In the genomic region with DNA sequence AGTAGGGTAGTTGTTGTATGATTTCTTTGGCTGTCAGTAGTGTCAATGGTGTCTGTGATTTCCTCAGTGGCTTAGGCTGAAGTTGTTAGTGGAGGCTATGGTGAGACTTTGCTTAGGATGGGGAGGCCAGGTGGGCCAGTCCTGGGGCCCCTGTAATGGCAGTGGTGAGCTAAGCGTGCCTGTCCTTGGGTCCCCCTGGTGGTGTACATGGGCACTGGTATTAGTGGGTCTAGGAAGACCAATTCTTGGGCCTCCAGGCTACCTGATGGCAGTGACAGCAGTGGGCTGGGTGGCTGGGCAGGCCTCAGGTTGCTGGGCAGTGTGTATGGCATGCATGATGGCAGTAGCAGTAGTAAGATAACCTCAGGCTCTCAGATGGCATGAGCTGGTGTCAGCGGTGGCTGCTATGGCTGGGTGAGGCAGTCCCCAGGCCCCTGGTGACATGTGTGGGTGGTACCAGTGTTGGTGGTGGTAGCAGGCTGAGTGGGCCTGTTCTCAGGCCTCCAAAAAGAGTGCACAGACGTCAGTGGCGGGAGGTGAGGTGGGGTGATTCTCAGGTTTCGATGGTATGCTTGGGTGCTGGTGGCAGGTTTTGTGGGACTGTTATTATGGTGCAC, we compare ENCODE assay signal across 12 cellular contexts.
DNase-seq lines count a peak whose midpoint lies in the region; ATAC-seq, FAIRE-seq and TF ChIP-seq lines count a peak whose summit lies in the region.
"Had no signal": no experiment of that assay in that cellular context is flagged by ENCODE, and none has a peak within 500 bp of the region (broad histone marks: within the 10 kb centered on the region; RNA-seq: fewer than 3 reads in every experiment).

No MANE protein-coding gene starts in this region.

- no peaks in the 10 kb centered on the region for H3K9me3 ChIP-seq in OCI-LY7 (ENCODE audit: low read length)
- no peaks in the 10 kb centered on the region for H3K9me3 ChIP-seq in keratinocyte (ENCODE audit: control insufficient read depth, low read depth, low read length)
- H3K9me3 ChIP-seq: body of pancreas had no signal

- H3K27ac Mint-ChIP-seq in activated naive CD4-positive, alpha-beta T cell treated with anti-CD3 and anti-CD28 coated beads, Interleukin-2, amount 10 ng/mL, durations not matched to agents 7 days and 5 days, result no peak overlapping the region

- peak; percentile 4 for DNase-seq in GM06990 (ENCODE audit: extremely low read depth, insufficient read length)
- peak; percentile 1 for DNase-seq in OCI-LY7 (ENCODE audit: low spot score)
- no peak for DNase-seq in keratinocyte (ENCODE audit: low read depth, low spot score)
- DNase-seq in activated naive CD4-positive, alpha-beta T cell treated with anti-CD3 and anti-CD28 coated beads, Interleukin-2, amount 10 ng/mL, durations not matched to agents 7 days and 5 days, result no peak
- DNase-seq in activated effector memory CD4-positive, alpha-beta T cell treated with Interleukin-2 at 50 U/mL for 16 hours, result no peak
- DNase-seq: body of pancreas, DMS153, NCI-H524, trophoblast cell had no signal

- no peak overlapping the region for H2AFZ ChIP-seq in OCI-LY7 (ENCODE audit: low read length)
- no peak overlapping the region for H2AFZ ChIP-seq in keratinocyte (ENCODE audit: control insufficient read depth, low read length)

- peaks cover 3% of the 10 kb centered on the region for H3K27me3 Mint-ChIP-seq in activated naive CD4-positive, alpha-beta T cell treated with anti-CD3 and anti-CD28 coated beads, Interleukin-2, amount 10 ng/mL, durations not matched to agents 7 days and 5 days

- CTCF ChIA-PET in OCI-LY7 (lab: Charles Lee; ENCODE audit: unreplicated experiment), result no interaction called here
- CTCF ChIA-PET in activated naive CD4-positive, alpha-beta T cell treated with anti-CD3 and anti-CD28 coated beads, Interleukin-2, amount 10 ng/mL, durations not matched to agents 7 days and 5 days (lab: Charles Lee), result interaction anchor here (1.3 kb wide), 1 partner anchor 512 kb away, joined by 3 read pairs; no protein-coding TSS in a partner anchor

- TF ChIP-seq CTCF in GM06990 (IDR thresholded peaks at IDR 0.05; ENCODE audit: insufficient read depth, low read length, poor library complexity, severe bottlenecking), result peak; percentile 28
- peak; percentile 39 for TF ChIP-seq CTCF in OCI-LY7 (conservative IDR thresholded peaks at IDR 0.05; ENCODE audit: low read length)
- peak in 2 of 3 experiments; percentile 13 to 27 for TF ChIP-seq CTCF in keratinocyte (optimal IDR thresholded peaks at IDR 0.05 in 1 of 3, IDR thresholded peaks at IDR 0.05 in 1 of 3, conservative IDR thresholded peaks at IDR 0.05 in 1 of 3; ENCODE audit: extremely low read depth in 1 of 3, insufficient read depth in 2 of 3, low read length in 3 of 3)

- intact Hi-C loops in OCI-LY7 (cut with micrococcal nuclease; ENCODE audit: unreplicated experiment), result no loop called here

- no peaks in the 10 kb centered on the region for H3K9me2 ChIP-seq in OCI-LY7 (ENCODE audit: insufficient read depth, low read length)

- H3K36me3 ChIP-seq in GM06990 (ENCODE audit: control insufficient read depth, insufficient read depth, low read length), result no peaks in the 10 kb centered on the region
- H3K36me3 ChIP-seq in OCI-LY7 (ENCODE audit: insufficient read depth, low read length), result no peaks in the 10 kb centered on the region
- H3K36me3 ChIP-seq in keratinocyte (ENCODE audit: control insufficient read depth in 2 of 2, extremely low read depth in 1 of 2, insufficient read depth in 2 of 2, low read length in 2 of 2), result no peaks in the 10 kb centered on the region

- no peaks in the 10 kb centered on the region for H3K9me3 Mint-ChIP-seq in activated naive CD4-positive, alpha-beta T cell treated with anti-CD3 and anti-CD28 coated beads, Interleukin-2, amount 10 ng/mL, durations not matched to agents 7 days and 5 days

- H3K27ac ChIP-seq in OCI-LY7 (ENCODE audit: low read depth, low read length, poor library complexity, severe bottlenecking) (no peak overlapping the region), keratinocyte (ENCODE audit: control insufficient read depth, insufficient read depth, low read length) (no peak overlapping the region)
- H3K27ac ChIP-seq: body of pancreas had no signal

- H3K4me1 ChIP-seq in OCI-LY7 (ENCODE audit: insufficient read depth, low read length, poor library complexity, severe bottlenecking), result no peaks in the 10 kb centered on the region
- no peaks in the 10 kb centered on the region for H3K4me1 ChIP-seq in keratinocyte (ENCODE audit: control insufficient read depth, extremely low read depth, insufficient read depth, low read length)
- H3K4me1 ChIP-seq: body of pancreas had no signal

- no peak for FAIRE-seq in keratinocyte (lab: Jason Lieb, UNC)

- H3K4me3 ChIP-seq in GM06990 (replicated peaks; ENCODE audit: low read depth, low read length) (no peak overlapping the region), OCI-LY7 (ENCODE audit: low read depth, low read length, poor library complexity, severe bottlenecking) (no peak overlapping the region), keratinocyte (ENCODE audit: control insufficient read depth in 2 of 3, extremely low read depth in 1 of 3, insufficient read depth in 2 of 3, low read depth in 1 of 3, low read length in 3 of 3) (no peak overlapping the region)
- H3K4me3 ChIP-seq: body of pancreas had no signal

- H3K4me3 Mint-ChIP-seq in activated naive CD4-positive, alpha-beta T cell treated with anti-CD3 and anti-CD28 coated beads, Interleukin-2, amount 10 ng/mL, durations not matched to agents 7 days and 5 days, result no peak overlapping the region

- no peaks in the 10 kb centered on the region for H4K20me1 ChIP-seq in OCI-LY7 (ENCODE audit: insufficient read depth, low read length)
- H4K20me1 ChIP-seq in keratinocyte (ENCODE audit: control insufficient read depth, extremely low read depth, insufficient read depth, low read length), result no peaks in the 10 kb centered on the region

- H3K27me3 ChIP-seq in GM06990 (replicated peaks; ENCODE audit: control insufficient read depth, insufficient read depth, low read length) (no peaks in the 10 kb centered on the region), keratinocyte (ENCODE audit: control insufficient read depth, extremely low read depth, insufficient read depth, low read length) (no peaks in the 10 kb centered on the region)
- H3K27me3 ChIP-seq: body of pancreas had no signal

- H3K4me2 ChIP-seq in OCI-LY7 (ENCODE audit: low read length) (no peak overlapping the region), keratinocyte (ENCODE audit: control insufficient read depth, extremely low read depth, insufficient read depth, low read depth, low read length) (no peak overlapping the region)

- H3K9me1 ChIP-seq in keratinocyte (ENCODE audit: control insufficient read depth, extremely low read depth, insufficient read depth, low read length), result no peaks in the 10 kb centered on the region

- peak; percentile 73 for ATAC-seq in GM21526 (IDR thresholded peaks at IDR 0.05; ENCODE audit: low FRiP score, unreplicated experiment)
- ATAC-seq in GM21381 (IDR thresholded peaks at IDR 0.05; ENCODE audit: unreplicated experiment), result no peak
- no peak for ATAC-seq in GM19035 (IDR thresholded peaks at IDR 0.05; ENCODE audit: unreplicated experiment)
- ATAC-seq: body of pancreas had no signal

- POLR2A ChIA-PET in OCI-LY7 (lab: Charles Lee), result no interaction called here

- dilution Hi-C loops in keratinocyte (cut with MboI; ENCODE audit: extremely low pct_ligation_motif_present, low sequenced_read_pairs), result no loop called here

- no peaks in the 10 kb centered on the region for H3K36me3 Mint-ChIP-seq in activated naive CD4-positive, alpha-beta T cell treated with anti-CD3 and anti-CD28 coated beads, Interleukin-2, amount 10 ng/mL, durations not matched to agents 7 days and 5 days

- H3K9ac ChIP-seq in keratinocyte (ENCODE audit: control insufficient read depth, extremely low read depth, insufficient read depth, low read length), result no peak overlapping the region

- H3K79me2 ChIP-seq in OCI-LY7 (ENCODE audit: insufficient read depth, low read depth, low read length), result no peaks in the 10 kb centered on the region
- H3K79me2 ChIP-seq in keratinocyte (ENCODE audit: control insufficient read depth, insufficient read depth, low read length), result no peaks in the 10 kb centered on the region

- no peaks in the 10 kb centered on the region for H3K4me1 Mint-ChIP-seq in activated naive CD4-positive, alpha-beta T cell treated with anti-CD3 and anti-CD28 coated beads, Interleukin-2, amount 10 ng/mL, durations not matched to agents 7 days and 5 days

- no TSS peak for BruUV-seq in OCI-LY7 (replicated peaks; lab: Mats Ljungman, UMichigan)

Comparison
In these comparisons a context has a peak if more than half of its experiments do, and no peak if none do; other contexts are left out.
1. DNase-seq: peak in GM06990 (single experiment) and OCI-LY7 (single experiment); none in keratinocyte (single experiment), activated naive CD4-positive, alpha-beta T cell treated with anti-CD3 and anti-CD28 coated beads, Interleukin-2, amount 10 ng/mL, durations not matched to agents 7 days and 5 days (single experiment) and activated effector memory CD4-positive, alpha-beta T cell treated with Interleukin-2 at 50 U/mL for 16 hours (single experiment).
2. Peak in every context shown above with its lines, with median percentiles within 50 percentile points of each other: CTCF ChIP-seq.